ENCODE assay signal across 18 cellular contexts in genomic region chr4:111450867-111451266, GRCh38.
"Had no signal": no experiment of that assay in that cellular context is flagged by ENCODE, and none has a peak within 500 bp of the region (broad histone marks: within the 10 kb centered on the region; RNA-seq: fewer than 3 reads in every experiment).

No MANE protein-coding gene starts in this region.

- H3K27ac ChIP-seq: colonic mucosa, epithelial cell of prostate, left lung, prostate gland, upper lobe of right lung had no signal

- H3K4me3 ChIP-seq: colonic mucosa, left lung, prostate gland, upper lobe of right lung had no signal

- H3K4me1 ChIP-seq: colonic mucosa, left lung, prostate gland, upper lobe of right lung had no signal

- ATAC-seq: activated T-helper 17 cell treated with anti-CD3 and anti-CD28 coated beads, Interleukin-2, amount 50 U/mL, for 72 hours; left lung; sciatic nerve; T-helper 17 cell; upper lobe of right lung had no signal

- H3K27me3 ChIP-seq: colonic mucosa, left lung, upper lobe of right lung had no signal

- H3K36me3 ChIP-seq: colonic mucosa, left lung, prostate gland, upper lobe of right lung had no signal

- H3K9me3 ChIP-seq: colonic mucosa, left lung, prostate gland, upper lobe of right lung had no signal

- DNase-seq: activated B cell treated with CpG ODN at 0.5 μM for 24 hours; activated CD4-positive, alpha-beta T cell treated with anti-CD3 and anti-CD28 coated beads, Interleukin-2, amount 10 ng/mL, durations not matched to agents 7 days and 5 days; activated naive CD4-positive, alpha-beta T cell treated with anti-CD3 and anti-CD28 coated beads for 36 hours; activated T-cell treated with anti-CD3 and anti-CD28 coated beads for 4 hours; caudate nucleus; colonic mucosa; effector CD8-positive, alpha-beta T cell; left lung; occipital lobe; stimulated activated CD4-positive, alpha-beta T cell treated with anti-CD3 and anti-CD28 coated beads, Interleukin-12 subunit alpha, Interleukin-12 subunit beta, amount 100 ng/mL, for 4 hours; stimulated activated CD4-positive, alpha-beta T cell treated with anti-CD3 and anti-CD28 coated beads, Interleukin-2, amount 100 ng/mL, for 48 hours; stimulated activated naive CD4-positive, alpha-beta T cell treated with Interleukin-2 at 50 U/mL for 16 hours; T-helper 17 cell; upper lobe of right lung had no signal
